Comparison of ENCODE assay signal across 1 cellular context in genomic region chr18:51030537-51031258, GRCh38.
TF ChIP-seq lines count a peak whose summit lies in the region.

No MANE protein-coding gene starts in this region.

TF ChIP-seq in HepG2, 621 proteins besides CTCF, POLR2A, EP300 and RAD21 (continued from another document):
- TF ChIP-seq HNF1A (IDR thresholded peaks at IDR 0.05; ENCODE audit: low read depth) (no peak), HNF1A (CRISPR knock-in tag; IDR thresholded peaks at IDR 0.05; ENCODE audit: borderline replicate concordance) (no peak), ZNF841 (CRISPR knock-in tag; IDR thresholded peaks at IDR 0.05; ENCODE audit: borderline replicate concordance) (0 out of 2 replicates have a peak, but pooled peaks have one; percentile 1), ZNF777 (CRISPR knock-in tag; IDR thresholded peaks at IDR 0.05) (peak; percentile 15; the same call in 1 of the 2 replicates), ZBED4 (CRISPR knock-in tag; IDR thresholded peaks at IDR 0.05; ENCODE audit: borderline replicate concordance) (peak; percentile 18; the same call in 1 of the 2 replicates), TGIF2 (CRISPR knock-in tag; IDR thresholded peaks at IDR 0.05) (peak; percentile 69), ARNT (IDR thresholded peaks at IDR 0.05) (no peak), CSRNP2 (CRISPR knock-in tag; conservative IDR thresholded peaks at IDR 0.05; ENCODE audit: low read depth) (0 out of 2 replicates have a peak, but pooled peaks have one; percentile 42), ZNF782 (CRISPR knock-in tag; IDR thresholded peaks at IDR 0.05; ENCODE audit: borderline replicate concordance) (no peak), ZNF234 (CRISPR knock-in tag; conservative IDR thresholded peaks at IDR 0.05) (0 out of 2 replicates have a peak, but pooled peaks have one; percentile 39), NONO (IDR thresholded peaks at IDR 0.05) (no peak), NONO (CRISPR knock-in tag; conservative IDR thresholded peaks at IDR 0.05) (no peak), TEAD3 (CRISPR knock-in tag; optimal IDR thresholded peaks at IDR 0.05; ENCODE audit: borderline replicate concordance) (peak; percentile 76), ATF7-NPFF (CRISPR knock-in tag; IDR thresholded peaks at IDR 0.05; ENCODE audit: low read depth) (0 out of 2 replicates have a peak, but pooled peaks have one; percentile 10), SRY (CRISPR knock-in tag; IDR thresholded peaks at IDR 0.05) (peak; percentile 23; the same call in 1 of the 2 replicates), CENPT (CRISPR knock-in tag; IDR thresholded peaks at IDR 0.05; ENCODE audit: low read depth) (0 out of 2 replicates have a peak, but pooled peaks have one; percentile 0), ZNF30 (CRISPR knock-in tag; IDR thresholded peaks at IDR 0.05) (no peak), MYPOP (CRISPR knock-in tag; IDR thresholded peaks at IDR 0.05) (no peak), HNRNPK (IDR thresholded peaks at IDR 0.05; ENCODE audit: low read depth, low read length, poor library complexity, severe bottlenecking) (no peak), ZNF7 (CRISPR knock-in tag; IDR thresholded peaks at IDR 0.05) (no peak), ZNF768 (CRISPR knock-in tag; IDR thresholded peaks at IDR 0.05) (peak; percentile 5; the same call in 1 of the 2 replicates), PRMT3 (CRISPR knock-in tag; IDR thresholded peaks at IDR 0.05; ENCODE audit: borderline replicate concordance, low read depth) (0 out of 2 replicates have a peak, but pooled peaks have one; percentile 0), GATA4 (IDR thresholded peaks at IDR 0.05; ENCODE audit: borderline replicate concordance, low read depth) (no peak), HES4 (CRISPR knock-in tag; IDR thresholded peaks at IDR 0.05; ENCODE audit: borderline replicate concordance) (0 out of 2 replicates have a peak, but pooled peaks have one; percentile 28), CREM (IDR thresholded peaks at IDR 0.05) (peak; percentile 21; the same call in 1 of the 2 replicates), CREM (CRISPR knock-in tag; IDR thresholded peaks at IDR 0.05) (no peak), SAP130 (CRISPR knock-in tag; IDR thresholded peaks at IDR 0.05; ENCODE audit: low read depth) (peak; percentile 83), ZNF557 (CRISPR knock-in tag; IDR thresholded peaks at IDR 0.05) (no peak), ZBTB43 (CRISPR knock-in tag; conservative IDR thresholded peaks at IDR 0.05) (0 out of 2 replicates have a peak, but pooled peaks have one; percentile 55), ATAD3A (CRISPR knock-in tag; IDR thresholded peaks at IDR 0.05) (no peak), ASH2L (IDR thresholded peaks at IDR 0.05; ENCODE audit: insufficient read length, low read depth, low read length) (peak; percentile 61), ZNF816 (CRISPR knock-in tag; IDR thresholded peaks at IDR 0.05; ENCODE audit: borderline replicate concordance) (peak; percentile 29; the same call in 1 of the 2 replicates), ZNF572 (CRISPR knock-in tag; IDR thresholded peaks at IDR 0.05) (no peak), NKX3-1 (CRISPR knock-in tag; IDR thresholded peaks at IDR 0.05) (0 out of 2 replicates have a peak, but pooled peaks have one; percentile 13), ZNF446 (CRISPR knock-in tag; IDR thresholded peaks at IDR 0.05) (0 out of 2 replicates have a peak, but pooled peaks have one; percentile 16), ETV5 (CRISPR knock-in tag; IDR thresholded peaks at IDR 0.05; ENCODE audit: borderline replicate concordance) (no peak), ZNF644 (CRISPR knock-in tag; IDR thresholded peaks at IDR 0.05; ENCODE audit: low read depth) (no peak), HDAC1 (CRISPR knock-in tag; IDR thresholded peaks at IDR 0.05) (peak; percentile 8; the same call in 1 of the 2 replicates)
- TF ChIP-seq, protein P1, sequence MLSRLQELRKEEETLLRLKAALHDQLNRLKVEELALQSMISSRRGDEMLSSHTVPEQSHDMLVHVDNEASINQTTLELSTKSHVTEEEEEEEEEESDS (CRISPR knock-in tag; IDR thresholded peaks at IDR 0.05; ENCODE audit: borderline replicate concordance): no peak
- TF ChIP-seq, protein P2, sequence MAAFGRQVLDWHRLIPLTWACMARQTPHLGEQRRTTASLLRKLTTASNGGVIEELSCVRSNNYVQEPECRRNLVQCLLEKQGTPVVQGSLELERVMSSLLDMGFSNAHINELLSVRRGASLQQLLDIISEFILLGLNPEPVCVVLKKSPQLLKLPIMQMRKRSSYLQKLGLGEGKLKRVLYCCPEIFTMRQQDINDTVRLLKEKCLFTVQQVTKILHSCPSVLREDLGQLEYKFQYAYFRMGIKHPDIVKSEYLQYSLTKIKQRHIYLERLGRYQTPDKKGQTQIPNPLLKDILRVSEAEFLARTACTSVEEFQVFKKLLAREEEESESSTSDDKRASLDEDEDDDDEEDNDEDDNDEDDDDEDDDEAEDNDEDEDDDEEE (CRISPR knock-in tag; IDR thresholded peaks at IDR 0.05): no peak
- TF ChIP-seq, protein P3, sequence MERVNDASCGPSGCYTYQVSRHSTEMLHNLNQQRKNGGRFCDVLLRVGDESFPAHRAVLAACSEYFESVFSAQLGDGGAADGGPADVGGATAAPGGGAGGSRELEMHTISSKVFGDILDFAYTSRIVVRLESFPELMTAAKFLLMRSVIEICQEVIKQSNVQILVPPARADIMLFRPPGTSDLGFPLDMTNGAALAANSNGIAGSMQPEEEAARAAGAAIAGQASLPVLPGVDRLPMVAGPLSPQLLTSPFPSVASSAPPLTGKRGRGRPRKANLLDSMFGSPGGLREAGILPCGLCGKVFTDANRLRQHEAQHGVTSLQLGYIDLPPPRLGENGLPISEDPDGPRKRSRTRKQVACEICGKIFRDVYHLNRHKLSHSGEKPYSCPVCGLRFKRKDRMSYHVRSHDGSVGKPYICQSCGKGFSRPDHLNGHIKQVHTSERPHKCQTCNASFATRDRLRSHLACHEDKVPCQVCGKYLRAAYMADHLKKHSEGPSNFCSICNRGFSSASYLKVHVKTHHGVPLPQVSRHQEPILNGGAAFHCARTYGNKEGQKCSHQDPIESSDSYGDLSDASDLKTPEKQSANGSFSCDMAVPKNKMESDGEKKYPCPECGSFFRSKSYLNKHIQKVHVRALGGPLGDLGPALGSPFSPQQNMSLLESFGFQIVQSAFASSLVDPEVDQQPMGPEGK (CRISPR knock-in tag; IDR thresholded peaks at IDR 0.05): peak; percentile 21; the same call in 1 of the 2 replicates
- TF ChIP-seq, protein P4, sequence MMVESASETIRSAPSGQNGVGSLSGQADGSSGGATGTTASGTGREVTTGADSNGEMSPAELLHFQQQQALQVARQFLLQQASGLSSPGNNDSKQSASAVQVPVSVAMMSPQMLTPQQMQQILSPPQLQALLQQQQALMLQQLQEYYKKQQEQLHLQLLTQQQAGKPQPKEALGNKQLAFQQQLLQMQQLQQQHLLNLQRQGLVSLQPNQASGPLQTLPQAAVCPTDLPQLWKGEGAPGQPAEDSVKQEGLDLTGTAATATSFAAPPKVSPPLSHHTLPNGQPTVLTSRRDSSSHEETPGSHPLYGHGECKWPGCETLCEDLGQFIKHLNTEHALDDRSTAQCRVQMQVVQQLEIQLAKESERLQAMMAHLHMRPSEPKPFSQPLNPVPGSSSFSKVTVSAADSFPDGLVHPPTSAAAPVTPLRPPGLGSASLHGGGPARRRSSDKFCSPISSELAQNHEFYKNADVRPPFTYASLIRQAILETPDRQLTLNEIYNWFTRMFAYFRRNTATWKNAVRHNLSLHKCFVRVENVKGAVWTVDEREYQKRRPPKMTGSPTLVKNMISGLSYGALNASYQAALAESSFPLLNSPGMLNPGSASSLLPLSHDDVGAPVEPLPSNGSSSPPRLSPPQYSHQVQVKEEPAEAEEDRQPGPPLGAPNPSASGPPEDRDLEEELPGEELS (CRISPR knock-in tag; IDR thresholded peaks at IDR 0.05): 0 out of 2 replicates have a peak, but pooled peaks have one; percentile 23
- TF ChIP-seq, protein P5, sequence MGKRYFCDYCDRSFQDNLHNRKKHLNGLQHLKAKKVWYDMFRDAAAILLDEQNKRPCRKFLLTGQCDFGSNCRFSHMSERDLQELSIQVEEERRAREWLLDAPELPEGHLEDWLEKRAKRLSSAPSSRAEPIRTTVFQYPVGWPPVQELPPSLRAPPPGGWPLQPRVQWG (CRISPR knock-in tag; IDR thresholded peaks at IDR 0.05; ENCODE audit: borderline replicate concordance, low read depth): no peak
